In genomic region chr1:33790577-33790976, GRCh38 we compare ENCODE assay signal across 9 cellular contexts.
"Had no signal": no experiment of that assay in that cellular context is flagged by ENCODE, and none has a peak within 500 bp of the region (broad histone marks: within the 10 kb centered on the region; RNA-seq: fewer than 3 reads in every experiment).

No MANE protein-coding gene starts in this region.

- DNase-seq: GM23248, GOT3, H7, HFFc6, KG1 had no signal

- H3K9me3 ChIP-seq: HAP-1 had no signal

- H3K9ac ChIP-seq: GM23248 had no signal

- H3K27ac ChIP-seq: GM23248, HL-60 had no signal

- H3K36me3 ChIP-seq: HAP-1 had no signal

- H3K4me1 ChIP-seq: HAP-1 had no signal

- ATAC-seq: HCT116, HepG2 had no signal

- FAIRE-seq: HepG2 had no signal

- H3K4me3 ChIP-seq: GM23248, HAP-1 had no signal

- H2AFZ ChIP-seq: GM23248 had no signal
